8 cellular contexts compared by ENCODE assay signal in the genomic region with DNA sequence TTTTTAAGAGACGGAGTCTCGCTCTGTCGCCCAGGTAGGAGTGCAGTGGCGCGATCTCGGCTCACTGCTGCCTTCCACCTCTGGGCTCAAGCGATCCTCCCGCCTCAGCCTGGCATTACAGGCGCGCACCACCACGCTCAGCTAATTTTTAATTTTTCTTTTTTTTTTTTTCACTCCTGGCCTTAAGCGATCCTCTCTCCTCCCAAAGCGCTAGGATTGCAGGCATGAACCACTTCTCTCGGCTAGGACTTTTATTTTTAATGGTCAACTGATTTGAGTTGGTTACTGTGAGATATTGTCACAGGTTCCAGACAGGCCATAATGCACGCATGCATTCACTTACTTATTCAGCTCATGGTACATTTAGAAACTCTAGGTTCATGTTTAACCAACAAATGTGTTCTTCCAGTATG. TPM values are rescaled to one million over a fixed set of nuclear protein-coding genes. Genes with fewer than 3 reads are reported as not detected.
DNase-seq lines count a peak whose midpoint lies in the region; ATAC-seq, FAIRE-seq and TF ChIP-seq lines count a peak whose summit lies in the region.

No MANE protein-coding gene starts in this region.

- TF ChIP-seq POLR2A in NB4 (IDR thresholded peaks at IDR 0.05; ENCODE audit: extremely low read depth, insufficient read length) (no peak), erythroblast (IDR thresholded peaks at IDR 0.05; ENCODE audit: low read length) (no peak), GM12892 (IDR thresholded peaks at IDR 0.05; ENCODE audit: low read depth, low read length) (no peak)

- H3K4me3 ChIP-seq in NB4 (ENCODE audit: low read depth, low read length) (peak overlapping the region; percentile 93), retinal pigment epithelial cell (ENCODE audit: low read length) (peak overlapping the region; percentile 84)

- peak overlapping the region; percentile 94 for H3K27ac ChIP-seq in epithelial cell of prostate

- FAIRE-seq in GM12892 (lab: Jason Lieb, UNC): no peak

- no peak for TF ChIP-seq CTCF in NB4 (IDR thresholded peaks at IDR 0.05; ENCODE audit: low read depth, low read length)
- no peak for TF ChIP-seq CTCF in retinal pigment epithelial cell (conservative IDR thresholded peaks at IDR 0.05; ENCODE audit: low read depth, low read length)

- peak; percentile 9 for ATAC-seq in GM21390 (IDR thresholded peaks at IDR 0.05; ENCODE audit: unreplicated experiment)
- no peak for ATAC-seq in GM21619 (IDR thresholded peaks at IDR 0.05; ENCODE audit: unreplicated experiment)

- no peak for DNase-seq in NB4 (ENCODE audit: low read depth)
- DNase-seq in epithelial cell of prostate (ENCODE audit: low read depth, low spot score): no peak
- DNase-seq in retinal pigment epithelial cell (ENCODE audit: low read depth): no peak
- DNase-seq in erythroblast (lab: John Stamatoyannopoulos, UW): no peak
- no peak for DNase-seq in GM12892 (ENCODE audit: insufficient read length)
- DNase-seq in activated CD4-positive, alpha-beta T cell treated with anti-CD3 and anti-CD28 coated beads, Interleukin-2, amount 50 U/mL, for 1 hour: no peak

RNA-seq across cellular contexts. Expression of gene PIGW, which starts 0.9 kb away (rescaled TPM):
- 10.2 TPM for polyA plus RNA-seq in GM12892 (2012; ENCODE audit: missing spikeins)

RNA-seq across cellular contexts. Expression of gene MYO19, which starts 1.0 kb away (rescaled TPM):
- 59.6 TPM for polyA plus RNA-seq in GM12892 (2012; ENCODE audit: missing spikeins)

RNA-seq across cellular contexts. Expression of gene GGNBP2, which starts 9.0 kb away (rescaled TPM):
- 44.8 TPM for polyA plus RNA-seq in GM12892 (2012; ENCODE audit: missing spikeins)

RNA-seq across cellular contexts. Expression of gene ZNHIT3, which starts 49.2 kb away (rescaled TPM):
- polyA plus RNA-seq in GM12892 (2012; ENCODE audit: missing spikeins): 69.7 TPM

RNA-seq across cellular contexts. Expression of gene DHRS11, which starts 56.0 kb away (rescaled TPM):
- 12.4 TPM for polyA plus RNA-seq in GM12892 (2012; ENCODE audit: missing spikeins)
